ENCODE assay signal across 9 cellular contexts in the genomic region with DNA sequence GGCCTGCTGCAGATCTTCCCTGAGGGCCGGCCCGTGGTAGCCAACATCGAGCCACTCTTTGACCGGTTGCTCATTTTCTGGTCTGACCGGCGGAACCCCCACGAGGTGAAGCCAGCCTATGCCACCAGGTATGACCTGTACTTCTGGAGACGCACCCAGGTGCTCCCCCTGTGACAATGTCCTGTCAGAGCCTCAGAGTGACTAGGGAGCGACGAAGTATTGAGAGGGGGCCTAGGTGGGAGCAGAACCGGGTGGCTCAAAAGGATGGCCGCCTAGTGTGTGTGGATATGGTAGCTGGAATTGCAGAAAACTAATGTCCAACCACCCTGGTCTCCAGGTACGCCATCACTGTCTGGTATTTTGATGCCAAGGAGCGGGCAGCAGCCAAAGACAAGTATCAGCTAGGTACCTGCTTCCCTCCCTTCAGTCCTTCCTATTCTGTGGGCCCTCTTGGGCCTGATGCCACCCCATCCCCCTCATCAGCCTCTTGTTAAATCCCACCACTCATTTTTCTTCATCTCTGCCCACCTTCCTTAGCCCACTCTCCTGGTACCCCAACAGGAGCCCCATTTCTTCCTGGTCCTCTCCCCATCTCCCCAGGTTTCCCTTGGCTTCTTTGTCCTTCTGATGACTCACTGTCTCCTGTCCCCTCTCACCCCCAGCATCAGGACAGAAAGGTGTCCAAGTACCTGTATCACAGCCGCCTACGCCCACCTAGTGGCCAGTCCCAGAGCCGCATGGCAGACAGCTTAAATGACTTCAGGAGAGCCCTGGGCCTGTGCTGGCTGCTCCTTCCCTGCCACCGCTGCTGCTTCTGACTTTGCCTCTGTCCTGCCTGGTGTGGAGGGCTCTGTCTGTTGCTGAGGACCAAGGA. TPM values are rescaled to one million over a fixed set of nuclear protein-coding genes. Genes with fewer than 3 reads are reported as not detected.
DNase-seq lines count a peak whose midpoint lies in the region; TF ChIP-seq lines count a peak whose summit lies in the region.
"Had no signal": no experiment of that assay in that cellular context is flagged by ENCODE, and none has a peak within 500 bp of the region (broad histone marks: within the 10 kb centered on the region; RNA-seq: fewer than 3 reads in every experiment).

No MANE protein-coding gene starts in this region.

- no peak overlapping the region for H3K9ac ChIP-seq in trophoblast cell (ENCODE audit: low read length)

- no CpG with 5 or more reads among the region's 18 CpGs for WGBS in trophoblast cell (ENCODE audit: extremely low coverage, insufficient coverage, insufficient read length)

- H2BK12ac ChIP-seq in trophoblast cell (ENCODE audit: low read length), result no peak overlapping the region

- DNase-seq in GM10248 (ENCODE audit: extremely low spot score) (no peak), NCI-H69 (lab: John Stamatoyannopoulos, UW) (peak; percentile 43), ecto neural progenitor cell (ENCODE audit: low spot score) (peak; percentile 56), trophoblast cell (peak; percentile 75 to 76), NCI-H2107 treated with DMSO at 0.1 percent for 48 hours (lab: John Stamatoyannopoulos, UW; ENCODE audit: unreplicated experiment) (no peak), NCI-H1105 (lab: John Stamatoyannopoulos, UW) (no peak), NCI-H2171 (lab: John Stamatoyannopoulos, UW) (no peak)
- DNase-seq in effector CD8-positive, alpha-beta T cell (lab: John Stamatoyannopoulos, UW), result no peak

- no peak overlapping the region for H3K4me2 ChIP-seq in trophoblast cell (ENCODE audit: low read length)

- no peak overlapping the region for H3K4ac ChIP-seq in trophoblast cell (ENCODE audit: low read depth, low read length)

- peaks cover 18% of the 10 kb centered on the region for H3K79me2 ChIP-seq in trophoblast cell (ENCODE audit: control insufficient read depth, insufficient read depth, low read length, poor library complexity)

- H2BK5ac ChIP-seq in trophoblast cell (ENCODE audit: low read depth, low read length, poor library complexity), result no peak overlapping the region

- H2BK120ac ChIP-seq in trophoblast cell (ENCODE audit: insufficient read depth, low read length, poor library complexity), result no peak overlapping the region

- H3K4me3 ChIP-seq in trophoblast cell (ENCODE audit: low read depth, low read length), result no peak overlapping the region
- H3K4me3 ChIP-seq: SJSA1 had no signal

- H3K9me3 ChIP-seq in trophoblast cell (ENCODE audit: insufficient read depth, low read depth, low read length), result peaks cover 4% of the 10 kb centered on the region
- H3K9me3 ChIP-seq: SJSA1 had no signal

- peak overlapping the region; percentile 12 for H3K18ac ChIP-seq in trophoblast cell (ENCODE audit: low read length)

- no peak overlapping the region for H2AFZ ChIP-seq in trophoblast cell (ENCODE audit: insufficient read depth, low read length, poor library complexity)

- H3K14ac ChIP-seq in trophoblast cell (ENCODE audit: low read length), result no peak overlapping the region

- peaks cover 55 to 58% of the 10 kb centered on the region in 2 experiments for H3K36me3 ChIP-seq in trophoblast cell (ENCODE audit: control insufficient read depth in 1 of 2, insufficient read depth in 2 of 2, low read length in 2 of 2)

- H2AK5ac ChIP-seq in trophoblast cell (ENCODE audit: low read length), result no peak overlapping the region

- H4K91ac ChIP-seq in trophoblast cell (ENCODE audit: low read depth, low read length), result no peak overlapping the region

- POLR2A ChIA-PET in GM10248 (lab: Yijun Ruan, JAX), result interaction anchor here (1.0 kb wide), 1 partner anchor 29 kb away, joined by 3 read pairs; no protein-coding TSS in a partner anchor

- H4K12ac ChIP-seq in trophoblast cell (ENCODE audit: low read depth, low read length), result no peak overlapping the region

- no peak overlapping the region for H3K23ac ChIP-seq in trophoblast cell (ENCODE audit: low read length)

- no peak overlapping the region for H3K27ac ChIP-seq in trophoblast cell (ENCODE audit: low read depth, low read length)
- H3K27ac ChIP-seq: SJSA1 had no signal

- H4K8ac ChIP-seq in trophoblast cell (ENCODE audit: low read depth, low read length), result no peak overlapping the region

- TF ChIP-seq CTCF in GM10248 (IDR thresholded peaks at IDR 0.05; ENCODE audit: control extremely low read depth, extremely low read depth, low read depth, missing control alignments), result peak; percentile 23

- H3K79me1 ChIP-seq in trophoblast cell (ENCODE audit: low read length), result peaks cover 3% of the 10 kb centered on the region

- no peaks in the 10 kb centered on the region for H3K27me3 ChIP-seq in trophoblast cell (ENCODE audit: insufficient read depth, low read length)
- H3K27me3 ChIP-seq: SJSA1 had no signal

- peaks cover 35 to 44% of the 10 kb centered on the region in 2 experiments for H3K4me1 ChIP-seq in trophoblast cell (ENCODE audit: control insufficient read depth in 1 of 2, insufficient read depth in 2 of 2, low read length in 2 of 2)

- CTCF ChIA-PET in GM10248 (lab: Yijun Ruan, JAX), result interaction anchor here (1.0 to 2.6 kb wide), 17 partner anchors 9 to 145 kb away, joined by 3 to 14 read pairs (median 5); a partner anchor contains a TSS

RNA-seq across cellular contexts. Expression of a gene that starts 8.4 kb away (rescaled TPM):
- 84.0 and 84.3 TPM in 2 replicates for polyA plus RNA-seq in trophoblast cell (2013)

RNA-seq across cellular contexts. Expression of a gene that starts 29.3 kb away (rescaled TPM):
- polyA plus RNA-seq in trophoblast cell (2013), result 16.0 and 16.2 TPM in 2 replicates

RNA-seq across cellular contexts. Expression of a gene that starts 32.1 kb away (rescaled TPM):
- polyA plus RNA-seq in trophoblast cell (2013), result 2.0 and 2.1 TPM in 2 replicates

RNA-seq across cellular contexts. Expression of a gene that starts 42.9 kb away (rescaled TPM):
- not detected in 2 replicates for polyA plus RNA-seq in trophoblast cell (2013)

RNA-seq across cellular contexts. Expression of a gene that starts 56.4 kb away (rescaled TPM):
- 159 and 164 TPM in 2 replicates for polyA plus RNA-seq in trophoblast cell (2013)

Comparison
In these comparisons a context has a peak if more than half of its experiments do, and no peak if none do; other contexts are left out.
1. DNase-seq: peak in NCI-H69 (single experiment), ecto neural progenitor cell (single experiment) and trophoblast cell (2 of 2); none in GM10248 (single experiment), NCI-H2107 treated with DMSO at 0.1 percent for 48 hours (single experiment), effector CD8-positive, alpha-beta T cell (single experiment), NCI-H1105 (single experiment) and NCI-H2171 (single experiment).